Comparison of ENCODE assay signal across 19 cellular contexts in genomic region chr5:114467141-114467540, GRCh38.
"Had no signal": no experiment of that assay in that cellular context is flagged by ENCODE, and none has a peak within 500 bp of the region (broad histone marks: within the 10 kb centered on the region; RNA-seq: fewer than 3 reads in every experiment).

No MANE protein-coding gene starts in this region.

- H3K36me3 ChIP-seq: heart right ventricle, stomach, thoracic aorta, transverse colon had no signal

- H3K27ac ChIP-seq: dorsolateral prefrontal cortex, heart right ventricle, stomach, thoracic aorta, transverse colon had no signal

- ATAC-seq: heart right ventricle; left ventricle myocardium superior; naive thymus-derived CD8-positive, alpha-beta T cell; sciatic nerve; stimulated activated naive B cell treated with anti-CD40 and anti-IgM and Interleukin-4, amounts not matched to agents 10 μg/mL and 1 μg/mL and 100 μg/mL, for 72 hours had no signal

- DNase-seq: cortex of kidney; dorsolateral prefrontal cortex; effector CD8-positive, alpha-beta T cell; heart right ventricle; islet precursor cell; left ventricle myocardium superior; mesendoderm; mucosa of descending colon; naive thymus-derived CD8-positive, alpha-beta T cell; posterior cingulate gyrus; stimulated activated CD4-positive, alpha-beta T cell treated with anti-CD3 and anti-CD28 coated beads, Interleukin-2, amount 100 ng/mL, for 24 hours; stimulated activated CD4-positive, alpha-beta T cell treated with anti-CD3 and anti-CD28 coated beads, Interleukin-4, amount 100 ng/mL, for 4 hours; stimulated activated naive B cell treated with anti-CD40 and anti-IgM and Interleukin-4, amounts not matched to agents 10 μg/mL and 1 μg/mL and 100 μg/mL, for 72 hours; stomach; substantia nigra; transverse colon had no signal

- H3K4me3 ChIP-seq: dorsolateral prefrontal cortex, heart right ventricle, lung, mucosa of descending colon, stomach, thoracic aorta, transverse colon had no signal

- H3K9me3 ChIP-seq: heart right ventricle, mucosa of descending colon, stomach, thoracic aorta, transverse colon had no signal

- H3K4me1 ChIP-seq: heart right ventricle, transverse colon had no signal
